Comparison of ENCODE assay signal across 1 cellular context in genomic region chr4:122873752-122874151, GRCh38.
TF ChIP-seq lines count a peak whose summit lies in the region.

No MANE protein-coding gene starts in this region.

TF ChIP-seq in endothelial cell of umbilical vein, 7 proteins besides CTCF, POLR2A, EP300 and RAD21 (continued from another document):
- TF ChIP-seq, protein P1, sequence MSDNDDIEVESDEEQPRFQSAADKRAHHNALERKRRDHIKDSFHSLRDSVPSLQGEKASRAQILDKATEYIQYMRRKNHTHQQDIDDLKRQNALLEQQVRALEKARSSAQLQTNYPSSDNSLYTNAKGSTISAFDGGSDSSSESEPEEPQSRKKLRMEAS (IDR thresholded peaks at IDR 0.05; ENCODE audit: insufficient read depth, insufficient read length) = no peak
- no peak for TF ChIP-seq MYC (IDR thresholded peaks at IDR 0.05; ENCODE audit: low read depth, low read length)
- TF ChIP-seq JUN (IDR thresholded peaks at IDR 0.05; ENCODE audit: borderline replicate concordance, insufficient read depth, insufficient read length, low read depth) = no peak
